In genomic region chr1:154405762-154406571, GRCh38 we compare ENCODE assay signal across 8 cellular contexts. TPM values are rescaled to one million over a fixed set of nuclear protein-coding genes. Genes with fewer than 3 reads are reported as not detected.
DNase-seq lines count a peak whose midpoint lies in the region; ATAC-seq and TF ChIP-seq lines count a peak whose summit lies in the region.

No MANE protein-coding gene starts in this region.

- H3K4me1 ChIP-seq in RWPE2 (ENCODE audit: insufficient read depth, poor library complexity, severe bottlenecking) = peaks cover 23% of the 10 kb centered on the region

- H3K9me3 Mint-ChIP-seq in progenitor cell of endocrine pancreas (ENCODE audit: low read depth) = no peaks in the 10 kb centered on the region

- DNase-seq in G401 (ENCODE audit: low spot score) (peak; percentile 16), RWPE2 (ENCODE audit: low spot score) (no peak), left ventricle myocardium superior (peak; percentile 91), progenitor cell of endocrine pancreas (ENCODE audit: low spot score, unreplicated experiment) (peak; percentile 41), NCI-H1092 (lab: John Stamatoyannopoulos, UW) (no peak)

- peak overlapping the region; percentile 68 for H3K4me3 Mint-ChIP-seq in progenitor cell of endocrine pancreas (ENCODE audit: low read depth)

- 2% methylated on average over 35 to 39 of the region's 39 CpGs for WGBS in adipose tissue, 3 donors

- intact Hi-C loops in left ventricle myocardium superior (cut with micrococcal nuclease) = no loop called here

- H3K36me3 ChIP-seq in RWPE2 (ENCODE audit: low read depth) = peaks cover 3% of the 10 kb centered on the region; the same call in 1 of the 2 replicates

- H3K4me1 Mint-ChIP-seq in progenitor cell of endocrine pancreas (ENCODE audit: low read depth) = peaks cover 24% of the 10 kb centered on the region

- peak overlapping the region; percentile 45 for H3K27ac Mint-ChIP-seq in progenitor cell of endocrine pancreas

- TF ChIP-seq CTCF in RWPE2 (IDR thresholded peaks at IDR 0.05; ENCODE audit: poor library complexity, severe bottlenecking) (no peak), progenitor cell of endocrine pancreas (IDR thresholded peaks at IDR 0.05; ENCODE audit: unreplicated experiment) (peak; percentile 62)

- no peaks in the 10 kb centered on the region for H3K9me3 ChIP-seq in RWPE2 (ENCODE audit: severe bottlenecking)

- H3K4me3 ChIP-seq in RWPE2 (ENCODE audit: severe bottlenecking) = peak overlapping the region; percentile 69

- in situ Hi-C loops in G401 (cut with HindIII; ENCODE audit: low sequenced_read_pairs) = no loop called here

- no peaks in the 10 kb centered on the region for H3K36me3 Mint-ChIP-seq in progenitor cell of endocrine pancreas (ENCODE audit: insufficient read depth)

- peaks cover 39% of the 10 kb centered on the region for H3K27me3 Mint-ChIP-seq in progenitor cell of endocrine pancreas

- H3K27ac ChIP-seq in RWPE2 (ENCODE audit: poor library complexity, severe bottlenecking) = peak overlapping the region; percentile 79
- peak overlapping the region; percentile 99 for H3K27ac ChIP-seq in adipose tissue (ENCODE audit: low read depth, low read length)

- H3K27me3 ChIP-seq in RWPE2 (ENCODE audit: insufficient read depth, poor library complexity, severe bottlenecking) = no peaks in the 10 kb centered on the region

- ATAC-seq in HG02571 (IDR thresholded peaks at IDR 0.05; ENCODE audit: unreplicated experiment) = peak; percentile 9
- ATAC-seq in RWPE2 (ENCODE audit: low read depth) = peak; percentile 23; the same call in 2 of the 3 replicates
- ATAC-seq in left ventricle myocardium superior = peak; percentile 73
- ATAC-seq in HG03139 (IDR thresholded peaks at IDR 0.05; ENCODE audit: unreplicated experiment) = no peak

RNA-seq across cellular contexts. Expression of gene IL6R, which starts 0.8 kb away (rescaled TPM):
- 4.7 and 44.7 TPM in 2 replicates for total RNA-seq in G401 (2014; rRNA removed; shearing (Covaris generic))
- polyA plus RNA-seq in adipose tissue = 10 to 100 TPM in 1 of 3 donors, 1 to 10 TPM in 2; 5.0 to 12.3 (median 7.8) TPM
- total RNA-seq in left ventricle myocardium superior (15.3 TPM), progenitor cell of endocrine pancreas (2.0 and 3.1 TPM in 2 replicates)

Comparison
In these comparisons a context has a peak if more than half of its experiments do, and no peak if none do; other contexts are left out.
1. DNase-seq: peak in G401 (single experiment), left ventricle myocardium superior (single experiment) and progenitor cell of endocrine pancreas (single experiment); none in RWPE2 (single experiment) and NCI-H1092 (single experiment).